ENCODE assay signal across 18 cellular contexts in the genomic region with DNA sequence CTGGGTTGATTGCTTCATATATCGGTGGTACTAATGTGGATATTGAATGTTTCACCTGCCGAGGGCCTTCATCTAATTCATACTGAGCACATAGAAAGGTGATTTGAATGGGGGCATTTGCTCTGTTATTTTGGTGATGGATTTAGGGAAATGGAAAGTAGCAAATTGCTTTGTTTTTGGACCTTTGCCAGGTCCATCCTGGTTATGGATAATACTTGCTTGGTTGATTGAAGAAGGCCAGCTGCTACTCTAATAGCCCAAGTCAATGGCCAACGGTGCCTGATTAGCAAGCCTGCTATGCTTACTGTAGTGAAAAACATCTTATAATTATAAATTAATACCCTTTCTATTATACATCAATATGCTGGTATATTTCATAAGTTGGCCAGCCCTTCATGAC.
DNase-seq lines count a peak whose midpoint lies in the region; ATAC-seq and TF ChIP-seq lines count a peak whose summit lies in the region.
"Had no signal": no experiment of that assay in that cellular context is flagged by ENCODE, and none has a peak within 500 bp of the region (broad histone marks: within the 10 kb centered on the region; RNA-seq: fewer than 3 reads in every experiment).

No MANE protein-coding gene starts in this region.

- no peaks in the 10 kb centered on the region for H3K27me3 Mint-ChIP-seq in osteocyte (ENCODE audit: unreplicated experiment)
- H3K27me3 Mint-ChIP-seq: CD4-positive, CD25-positive, alpha-beta regulatory T cell had no signal

- peaks cover 3% of the 10 kb centered on the region for H3K4me1 Mint-ChIP-seq in osteocyte (ENCODE audit: unreplicated experiment)
- H3K4me1 Mint-ChIP-seq: CD4-positive, CD25-positive, alpha-beta regulatory T cell had no signal

- no peak overlapping the region for H3K4me3 Mint-ChIP-seq in osteocyte (ENCODE audit: unreplicated experiment)
- H3K4me3 Mint-ChIP-seq: CD4-positive, CD25-positive, alpha-beta regulatory T cell had no signal

- H3K9me3 Mint-ChIP-seq in osteocyte (ENCODE audit: unreplicated experiment): no peaks in the 10 kb centered on the region

- no peak overlapping the region for H3K27ac Mint-ChIP-seq in osteocyte (ENCODE audit: unreplicated experiment)
- H3K27ac Mint-ChIP-seq: CD4-positive, CD25-positive, alpha-beta regulatory T cell had no signal

- no peak for ATAC-seq in GM19452 (IDR thresholded peaks at IDR 0.05; ENCODE audit: unreplicated experiment)
- ATAC-seq: HepG2, PC-3 had no signal

- H3K36me3 Mint-ChIP-seq in osteocyte (ENCODE audit: unreplicated experiment): no peaks in the 10 kb centered on the region
- H3K36me3 Mint-ChIP-seq: CD4-positive, CD25-positive, alpha-beta regulatory T cell had no signal

- no peak for TF ChIP-seq CTCF in osteocyte (IDR thresholded peaks at IDR 0.05)

- DNase-seq in NCI-H1694 (lab: John Stamatoyannopoulos, UW): peak; percentile 4
- no peak for DNase-seq in NCI-H1694 treated with DMSO at 0.1 percent for 48 hours (lab: John Stamatoyannopoulos, UW)
- DNase-seq in NCI-H1105 treated with DMSO at 0.1 percent for 48 hours (lab: John Stamatoyannopoulos, UW): peak; percentile 60
- DNase-seq in NCI-H524 treated with DMSO at 0.1 percent for 48 hours (lab: John Stamatoyannopoulos, UW): peak; percentile 60
- DNase-seq in osteocyte (ENCODE audit: extremely low spot score, unreplicated experiment): peak; percentile 21
- no peak for DNase-seq in iPS-NIHi11 (ENCODE audit: low spot score)
- DNase-seq: CD4-positive, CD25-positive, alpha-beta regulatory T cell; H7; Kasumi-1; NCI-H2029; NCI-H2171 treated with DMSO at 0.1 percent for 48 hours; NCI-H345; NCI-H510A treated with DMSO at 0.1 percent for 48 hours; NK-92 treated with Interleukin-12 subunit alpha and Interleukin-12 subunit beta, amount 100 ng/mL, for 24 hours; PC-3; T-helper 2 cell had no signal

Comparison
In these comparisons a context has a peak if more than half of its experiments do, and no peak if none do; other contexts are left out.
1. DNase-seq: peak in NCI-H1694 (single experiment), NCI-H1105 treated with DMSO at 0.1 percent for 48 hours (single experiment), NCI-H524 treated with DMSO at 0.1 percent for 48 hours (single experiment) and osteocyte (single experiment); none in NCI-H1694 treated with DMSO at 0.1 percent for 48 hours (single experiment) and iPS-NIHi11 (single experiment).